ENCODE assay signal across 1 cellular context in genomic region chr6:138538390-138539031, GRCh38.
A peak's percentile ranks its signal among the peaks of the same experiment; 100 is the strongest.
TF ChIP-seq lines count a peak whose summit lies in the region.

No MANE protein-coding gene starts in this region.

TF ChIP-seq in HepG2, 621 proteins besides CTCF, POLR2A, EP300 and RAD21 (continued from another document and continues in another):
- TF ChIP-seq AKNA (CRISPR knock-in tag; IDR thresholded peaks at IDR 0.05; ENCODE audit: borderline replicate concordance), result no peak
- TF ChIP-seq ZMAT5 (CRISPR knock-in tag; IDR thresholded peaks at IDR 0.05; ENCODE audit: borderline replicate concordance, low read depth), result no peak
- no peak for TF ChIP-seq ZNF44 (CRISPR knock-in tag; IDR thresholded peaks at IDR 0.05)
- TF ChIP-seq PCBP1 (IDR thresholded peaks at IDR 0.05; ENCODE audit: borderline replicate concordance, low read depth, low read length), result no peak
- no peak for TF ChIP-seq CCDC6 (CRISPR knock-in tag; IDR thresholded peaks at IDR 0.05)
- no peak for TF ChIP-seq DBP (CRISPR knock-in tag; IDR thresholded peaks at IDR 0.05; ENCODE audit: not compliant biosample characterization)
- no peak for TF ChIP-seq PRDM15 (CRISPR knock-in tag; IDR thresholded peaks at IDR 0.05)
- 0 out of 2 replicates have a peak, but pooled peaks have one; percentile 37 for TF ChIP-seq ATF5 (CRISPR knock-in tag; IDR thresholded peaks at IDR 0.05; ENCODE audit: low read depth)
- TF ChIP-seq ZNF660 (CRISPR knock-in tag; IDR thresholded peaks at IDR 0.05; ENCODE audit: borderline replicate concordance, low read depth), result no peak
- no peak for TF ChIP-seq FOXP1 (IDR thresholded peaks at IDR 0.05)
- TF ChIP-seq FOXP1 (CRISPR knock-in tag; IDR thresholded peaks at IDR 0.05), result peak; percentile 25; the same call in 1 of the 2 replicates
- no peak for TF ChIP-seq MZF1 (CRISPR knock-in tag; IDR thresholded peaks at IDR 0.05; ENCODE audit: borderline replicate concordance)
- no peak for TF ChIP-seq EHMT2 (IDR thresholded peaks at IDR 0.05; ENCODE audit: borderline replicate concordance, low read depth, low read length)
- TF ChIP-seq FOXJ3 (CRISPR knock-in tag; IDR thresholded peaks at IDR 0.05; ENCODE audit: borderline replicate concordance), result peak; percentile 24; the same call in 1 of the 2 replicates
- TF ChIP-seq KDM4B (CRISPR knock-in tag; IDR thresholded peaks at IDR 0.05), result no peak
- TF ChIP-seq ELF3 (CRISPR knock-in tag; IDR thresholded peaks at IDR 0.05), result no peak
- TF ChIP-seq MEIS2 (CRISPR knock-in tag; IDR thresholded peaks at IDR 0.05), result no peak
- no peak for TF ChIP-seq GATAD1 (CRISPR knock-in tag; IDR thresholded peaks at IDR 0.05)
- 0 out of 2 replicates have a peak, but pooled peaks have one; percentile 58 for TF ChIP-seq TARDBP (CRISPR knock-in tag; IDR thresholded peaks at IDR 0.05)
- no peak for TF ChIP-seq DDIT3 (CRISPR knock-in tag; IDR thresholded peaks at IDR 0.05)
- TF ChIP-seq ASH2L (IDR thresholded peaks at IDR 0.05; ENCODE audit: insufficient read length, low read depth, low read length), result peak; percentile 72
- TF ChIP-seq ZNF720 (CRISPR knock-in tag; IDR thresholded peaks at IDR 0.05), result no peak
- TF ChIP-seq MTERF4 (CRISPR knock-in tag; IDR thresholded peaks at IDR 0.05), result no peak
- TF ChIP-seq ZNF362 (CRISPR knock-in tag; IDR thresholded peaks at IDR 0.05; ENCODE audit: borderline replicate concordance), result no peak
- no peak for TF ChIP-seq EED (CRISPR knock-in tag; IDR thresholded peaks at IDR 0.05)
- TF ChIP-seq NFRKB (IDR thresholded peaks at IDR 0.05), result no peak
- no peak for TF ChIP-seq ZNF256 (CRISPR knock-in tag; conservative IDR thresholded peaks at IDR 0.05)
- TF ChIP-seq ZNF142 (CRISPR knock-in tag; IDR thresholded peaks at IDR 0.05), result no peak
- TF ChIP-seq MED1 (CRISPR knock-in tag; IDR thresholded peaks at IDR 0.05), result no peak
- TF ChIP-seq ZNF564 (CRISPR knock-in tag; IDR thresholded peaks at IDR 0.05), result no peak
- no peak for TF ChIP-seq ZNF121 (CRISPR knock-in tag; IDR thresholded peaks at IDR 0.05)
- no peak for TF ChIP-seq ARID2 (CRISPR knock-in tag; IDR thresholded peaks at IDR 0.05; ENCODE audit: borderline replicate concordance)
- no peak for TF ChIP-seq RFXAP (CRISPR knock-in tag; IDR thresholded peaks at IDR 0.05; ENCODE audit: borderline replicate concordance)
- no peak for TF ChIP-seq ZBTB49 (CRISPR knock-in tag; IDR thresholded peaks at IDR 0.05; ENCODE audit: borderline replicate concordance)
- TF ChIP-seq ZNF713 (CRISPR knock-in tag; IDR thresholded peaks at IDR 0.05), result no peak
- TF ChIP-seq HDAC2 (CRISPR knock-in tag; IDR thresholded peaks at IDR 0.05), result peak; percentile 56; the same call in 1 of the 2 replicates
- TF ChIP-seq ZNF776 (CRISPR knock-in tag; IDR thresholded peaks at IDR 0.05), result no peak
- TF ChIP-seq HCFC1 (IDR thresholded peaks at IDR 0.05; ENCODE audit: low read depth, low read length), result no peak
- TF ChIP-seq BRCA1 (CRISPR knock-in tag; IDR thresholded peaks at IDR 0.05), result no peak
- no peak for TF ChIP-seq ZNF724P (CRISPR knock-in tag; IDR thresholded peaks at IDR 0.05; ENCODE audit: borderline replicate concordance)
